Comparison of ENCODE assay signal across 16 cellular contexts in the genomic region with DNA sequence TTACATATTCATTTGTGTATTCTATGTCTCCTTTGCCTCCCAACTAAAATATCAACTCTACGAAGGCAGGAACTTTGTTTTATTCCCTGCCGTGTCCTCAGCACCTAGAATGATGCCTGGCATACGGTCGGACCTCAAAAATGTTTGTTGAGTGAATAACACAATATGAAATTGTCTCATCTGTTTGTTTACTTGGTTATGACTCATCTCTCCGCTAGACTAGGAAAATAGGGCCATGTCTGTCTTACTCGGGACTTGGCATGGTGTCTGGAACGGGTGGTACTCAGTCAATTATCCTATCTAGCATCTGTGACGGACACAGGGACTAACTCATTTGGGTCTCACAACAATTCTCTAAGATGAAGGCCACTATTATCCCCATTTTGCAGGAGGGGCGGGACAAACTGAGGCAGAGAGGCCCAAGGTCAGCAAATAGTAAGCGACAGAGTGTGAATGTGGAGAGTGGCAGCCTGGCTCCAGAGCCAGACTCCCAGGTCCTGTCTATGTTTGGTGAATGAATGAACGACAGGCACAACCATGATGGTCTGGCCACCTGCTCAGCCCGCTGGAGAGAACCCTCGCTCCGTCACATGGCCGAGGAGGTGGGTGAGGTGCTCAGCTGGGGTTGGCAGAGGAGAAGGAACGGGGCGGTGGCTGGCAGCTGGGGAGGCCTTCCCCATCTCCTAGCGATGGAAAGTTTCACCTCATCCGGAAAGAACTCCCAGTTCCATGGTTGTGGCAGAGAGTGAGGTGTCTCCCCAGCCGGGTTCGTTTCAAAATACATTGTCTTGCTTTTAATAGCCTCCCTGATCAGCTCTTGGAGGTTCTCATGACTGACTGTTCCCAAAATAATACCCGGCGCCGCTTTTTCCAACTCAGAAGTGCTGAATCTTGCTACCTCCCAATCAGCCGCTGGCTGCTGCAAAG. TPM values are rescaled to one million over a fixed set of nuclear protein-coding genes. Genes with fewer than 3 reads are reported as not detected.
DNase-seq lines count a peak whose midpoint lies in the region; ATAC-seq, FAIRE-seq and TF ChIP-seq lines count a peak whose summit lies in the region.
"Had no signal": no experiment of that assay in that cellular context is flagged by ENCODE, and none has a peak within 500 bp of the region (broad histone marks: within the 10 kb centered on the region; RNA-seq: fewer than 3 reads in every experiment).

No MANE protein-coding gene starts in this region.

- H3K9me3 ChIP-seq in HCT116 (ENCODE audit: control insufficient read depth in 1 of 2, insufficient read depth in 1 of 2, low read depth in 1 of 2, low read length in 2 of 2), result no peaks in the 10 kb centered on the region; a peak in 1 of 4 replicates
- H3K9me3 ChIP-seq in K562 (replicated peaks; ENCODE audit: control insufficient read depth, insufficient read depth, low read depth, low read length), result no peaks in the 10 kb centered on the region; the same call in 1 of the 2 replicates
- peaks cover 0 to 3% (median 0%) of the 10 kb centered on the region in 3 donors for H3K9me3 ChIP-seq in skeletal muscle tissue (ENCODE audit: control insufficient read depth in 3 of 3, low read length in 3 of 3)

- TF ChIP-seq POLR2A in HCT116 (IDR thresholded peaks at IDR 0.05; ENCODE audit: borderline replicate concordance, extremely low read depth, insufficient read depth, insufficient read length), result no peak
- TF ChIP-seq POLR2A in K562 (conservative IDR thresholded peaks at IDR 0.05), result no peak

- no peak overlapping the region for H3K4me3 ChIP-seq in HCT116 (replicated peaks in 1 of 2; ENCODE audit: low read depth in 1 of 2, low read length in 2 of 2)
- no peak overlapping the region for H3K4me3 ChIP-seq in K562
- H3K4me3 ChIP-seq in skeletal muscle tissue (ENCODE audit: low read length in 3 of 3), result peak overlapping the region; percentile 17 to 72 (median 58)

- ATAC-seq in HCT116 (no peak), K562 (no peak), left ventricle myocardium superior (peak; percentile 95), GM18498 (IDR thresholded peaks at IDR 0.05; ENCODE audit: unreplicated experiment) (no peak)

- CTCF ChIA-PET in HCT116 (lab: Charles Lee), result no interaction called here
- CTCF ChIA-PET in K562 (lab: Yijun Ruan, JAX; ENCODE audit: low intra/inter-chr PET ratio), result no interaction called here

- TF ChIP-seq RAD21 in HCT116 (IDR thresholded peaks at IDR 0.05; ENCODE audit: low read depth), result no peak
- no peak for TF ChIP-seq RAD21 in K562 (CRISPR knock-in tag; conservative IDR thresholded peaks at IDR 0.05 in 1 of 2, IDR thresholded peaks at IDR 0.05 in 1 of 2)

- WGBS in K562 (ENCODE audit: insufficient coverage, low coverage, missing lambda C conversion rate), result 51% methylated on average over 23 of the region's 25 CpGs

- no peak overlapping the region for H3K4me2 ChIP-seq in HCT116 (ENCODE audit: low read length)
- no peak overlapping the region for H3K4me2 ChIP-seq in K562 (ENCODE audit: insufficient read depth, low read length)

- peak overlapping the region; percentile 31 for H2AFZ ChIP-seq in HCT116 (ENCODE audit: low read depth, low read length, poor library complexity, severe bottlenecking)
- H2AFZ ChIP-seq in K562 (ENCODE audit: low read depth, low read length), result no peak overlapping the region

- H3K36me3 ChIP-seq in HCT116 (ENCODE audit: control insufficient read depth in 1 of 2, insufficient read depth in 2 of 2, low read length in 2 of 2), result no peaks in the 10 kb centered on the region
- no peaks in the 10 kb centered on the region for H3K36me3 ChIP-seq in K562 (ENCODE audit: control insufficient read depth, insufficient read depth, low read length)
- H3K36me3 ChIP-seq in skeletal muscle tissue (ENCODE audit: control insufficient read depth in 3 of 3, insufficient read depth in 3 of 3, low read length in 3 of 3), result no peaks in the 10 kb centered on the region

- H3K4me1 ChIP-seq in HCT116 (ENCODE audit: control insufficient read depth in 1 of 2, insufficient read depth in 2 of 2, low read length in 2 of 2) (peaks cover 0 to 8% of the 10 kb centered on the region in 2 experiments; a peak in 2 of 4 replicates), K562 (replicated peaks in 1 of 2; ENCODE audit: control insufficient read depth in 2 of 2, insufficient read depth in 2 of 2, low read length in 2 of 2) (peaks cover 3 to 13% of the 10 kb centered on the region in 2 experiments; a peak in 4 of 5 replicates), skeletal muscle tissue (ENCODE audit: control insufficient read depth in 3 of 3, insufficient read depth in 3 of 3, low read length in 3 of 3) (peaks cover 30 to 34% (median 33%) of the 10 kb centered on the region in 3 donors)

- in situ Hi-C loops in K562 (cut with MboI), result no loop called here

- H3K27ac ChIP-seq in HCT116 (ENCODE audit: low read depth, low read length) (no peak overlapping the region), K562 (ENCODE audit: extremely low read depth, low read depth, low read length) (no peak overlapping the region), skeletal muscle tissue (ENCODE audit: low read depth, low read length) (peak overlapping the region; percentile 93)

- TF ChIP-seq EP300 in K562 (IDR thresholded peaks at IDR 0.05; ENCODE audit: low read length), result no peak

- POLR2A ChIA-PET in HCT116 (lab: Charles Lee), result no interaction called here
- POLR2A ChIA-PET in K562 (lab: Yijun Ruan, JAX), result interaction anchor here (0.6 kb wide), 1 partner anchor 639 kb away, joined by 3 read pairs; no protein-coding TSS in a partner anchor

- RAD21 ChIA-PET in HCT116 (lab: Charles Lee; ENCODE audit: low non-redundant PET in 1 of 2, low total read pairs in 2 of 2, uncharacterized antibody in 2 of 2, unreplicated experiment in 2 of 2), result no interaction called here

- no peak for FAIRE-seq in K562 (lab: Jason Lieb, UNC)
- FAIRE-seq: keratinocyte had no signal

- H3K9ac ChIP-seq in HCT116 (ENCODE audit: low read length) (no peak overlapping the region), K562 (ENCODE audit: insufficient read depth in 1 of 2, low read depth in 2 of 2, low read length in 2 of 2) (peak overlapping the region in 1 of 2 experiments; percentile 68; a peak in 1 of 4 replicates), skeletal muscle tissue (ENCODE audit: low read depth in 1 of 3, low read length in 3 of 3) (peak overlapping the region; percentile 63 to 83 (median 67))

- H3K27me3 ChIP-seq in HCT116 (ENCODE audit: insufficient read depth, low read length) (no peaks in the 10 kb centered on the region), K562 (ENCODE audit: control insufficient read depth in 2 of 2, insufficient read depth in 2 of 2, low read length in 2 of 2) (no peaks in the 10 kb centered on the region; a peak in 1 of 5 replicates), skeletal muscle tissue (ENCODE audit: control insufficient read depth in 3 of 3, insufficient read depth in 3 of 3, low read length in 3 of 3) (no peaks in the 10 kb centered on the region)

- DNase-seq in HCT116 (ENCODE audit: low read depth, low spot score), result no peak
- no peak for DNase-seq in K562 (ENCODE audit: extremely low read depth in 1 of 4, low spot score in 3 of 4)
- DNase-seq in left ventricle myocardium superior, result peak; percentile 56
- no peak for DNase-seq in NCI-H2196 treated with DMSO at 0.1 percent for 48 hours (lab: John Stamatoyannopoulos, UW; ENCODE audit: unreplicated experiment)
- DNase-seq in ecto neural progenitor cell (ENCODE audit: low spot score), result no peak
- no peak for DNase-seq in mesenteric fat pad (ENCODE audit: low spot score)
- DNase-seq: activated CD4-positive, alpha-beta T cell treated with anti-CD3 and anti-CD28 coated beads for 1 hour; activated T-cell treated with anti-CD3 and anti-CD28 coated beads for 4 hours; GDM1; NCI-H1105; NCI-H510A; stimulated activated naive CD4-positive, alpha-beta T cell treated with Interleukin-2 at 50 U/mL for 16 hours; T-helper 2 cell had no signal

- H3K9me2 ChIP-seq in HCT116 (ENCODE audit: insufficient read depth), result no peaks in the 10 kb centered on the region

- intact Hi-C loops in HCT116 (cut with micrococcal nuclease) (no loop called here), K562 (cut with micrococcal nuclease) (no loop called here), left ventricle myocardium superior (cut with micrococcal nuclease) (no loop called here)

- no peaks in the 10 kb centered on the region for H4K20me1 ChIP-seq in HCT116 (ENCODE audit: insufficient read depth)
- no peaks in the 10 kb centered on the region for H4K20me1 ChIP-seq in K562 (replicated peaks; ENCODE audit: control insufficient read depth, insufficient read depth, low read length)

- H3K9me1 ChIP-seq in K562 (ENCODE audit: control insufficient read depth, insufficient read depth, low read length), result no peaks in the 10 kb centered on the region

- TF ChIP-seq CTCF in HCT116 (IDR thresholded peaks at IDR 0.05 in 2 of 3, conservative IDR thresholded peaks at IDR 0.05 in 1 of 3; ENCODE audit: borderline replicate concordance in 1 of 3, insufficient read depth in 1 of 3, low read depth in 2 of 3, low read length in 2 of 3), result no peak
- TF ChIP-seq CTCF in K562 (IDR thresholded peaks at IDR 0.05 in 2 of 3, conservative IDR thresholded peaks at IDR 0.05 in 1 of 3; ENCODE audit: insufficient read depth in 2 of 3, low read depth in 1 of 3, low read length in 3 of 3), result no peak

- BruUV-seq in HCT116 (replicated peaks; lab: Mats Ljungman, UMichigan) (no TSS peak), K562 (replicated peaks; lab: Mats Ljungman, UMichigan) (no TSS peak)

- H3K79me2 ChIP-seq in HCT116 (ENCODE audit: insufficient read depth, low read length) (no peaks in the 10 kb centered on the region), K562 (ENCODE audit: control insufficient read depth, insufficient read depth, low read length) (no peaks in the 10 kb centered on the region)

RNA-seq across cellular contexts. Expression of a gene that starts 27.6 kb away (rescaled TPM):
- 5.0 TPM for total RNA-seq in HCT116 (2021; ENCODE audit: unreplicated experiment)
- 3.6 and 3.9 TPM in 2 replicates for polyA plus RNA-seq in HCT116 (2012)
- 19.7 and 27.2 TPM in 2 replicates for total RNA-seq in K562 (2011; cell fraction: chromatin; rRNA removed; ENCODE audit: low replicate concordance)
- 7.7 and 10.9 TPM in 2 replicates for total RNA-seq in K562 (2011; cell fraction: nucleolus; rRNA removed)
- 16.1 and 29.1 TPM in 2 replicates for total RNA-seq in K562 (2011; cell fraction: nucleoplasm; rRNA removed)
- total RNA-seq in K562 (2014; rRNA removed), result 2.5 and 3.7 TPM in 2 replicates
- 2.7 and 3.0 TPM in 2 replicates for total RNA-seq in K562 (2014; rRNA removed; fragmentation: Illumina TruSeq; extraction: Trizol)
- 2.6 and 3.3 TPM in 2 replicates for total RNA-seq in K562 (2015; rRNA removed; fragmentation: Illumina TruSeq; extraction: Trizol)
- 11.2 and 11.3 TPM in 2 replicates for total RNA-seq in K562 (2021)
- 1.6 and 2.1 TPM in 2 replicates for polyA plus RNA-seq in K562 (2011; rRNA removed)
- polyA plus RNA-seq in K562 (2011; cell fraction: cytosol; rRNA removed), result 1.00 and 1.6 TPM in 2 replicates
- 5.3 and 5.7 TPM in 2 replicates for polyA plus RNA-seq in K562 (2011; cell fraction: nucleus; rRNA removed)
- 7.2 and 8.8 TPM in 2 replicates for polyA plus RNA-seq in K562 (2012)
- 7.0 and 8.1 TPM in 2 replicates for polyA plus RNA-seq in K562 (2014; fragmentation: Illumina TruSeq; extraction: Trizol)
- polyA plus RNA-seq in K562 (2014; fragmentation: Nextera tagmentation; extraction: Ambion mirVana), result 1 to 10 TPM; 1.9 to 4.1 TPM
- 3.8 and 4.0 TPM in 2 replicates for polyA plus RNA-seq in K562 (2014; rRNA removed)
- polyA minus RNA-seq in K562 (2011; rRNA and poly(A)+ RNA removed), result 2.7 and 4.2 TPM in 2 replicates
- polyA minus RNA-seq in K562 (2011; cell fraction: cytosol; rRNA and poly(A)+ RNA removed), result 4.4 and 4.8 TPM in 2 replicates
- polyA minus RNA-seq in K562 (2011; cell fraction: nucleus; rRNA and poly(A)+ RNA removed), result 4.3 TPM in 2 replicates
- total RNA-seq in left ventricle myocardium superior, result 2.3 TPM
- 3.1 TPM for total RNA-seq in skeletal muscle tissue
- total RNA-seq in mesenteric fat pad, result 9.3 TPM

Comparison
In these comparisons a context has a peak if more than half of its experiments do, and no peak if none do; other contexts are left out.
1. H3K4me3 ChIP-seq: peak in skeletal muscle tissue (3 of 3); none in HCT116 (0 of 2) and K562 (single experiment).